8 cellular contexts compared by ENCODE assay signal in the genomic region with DNA sequence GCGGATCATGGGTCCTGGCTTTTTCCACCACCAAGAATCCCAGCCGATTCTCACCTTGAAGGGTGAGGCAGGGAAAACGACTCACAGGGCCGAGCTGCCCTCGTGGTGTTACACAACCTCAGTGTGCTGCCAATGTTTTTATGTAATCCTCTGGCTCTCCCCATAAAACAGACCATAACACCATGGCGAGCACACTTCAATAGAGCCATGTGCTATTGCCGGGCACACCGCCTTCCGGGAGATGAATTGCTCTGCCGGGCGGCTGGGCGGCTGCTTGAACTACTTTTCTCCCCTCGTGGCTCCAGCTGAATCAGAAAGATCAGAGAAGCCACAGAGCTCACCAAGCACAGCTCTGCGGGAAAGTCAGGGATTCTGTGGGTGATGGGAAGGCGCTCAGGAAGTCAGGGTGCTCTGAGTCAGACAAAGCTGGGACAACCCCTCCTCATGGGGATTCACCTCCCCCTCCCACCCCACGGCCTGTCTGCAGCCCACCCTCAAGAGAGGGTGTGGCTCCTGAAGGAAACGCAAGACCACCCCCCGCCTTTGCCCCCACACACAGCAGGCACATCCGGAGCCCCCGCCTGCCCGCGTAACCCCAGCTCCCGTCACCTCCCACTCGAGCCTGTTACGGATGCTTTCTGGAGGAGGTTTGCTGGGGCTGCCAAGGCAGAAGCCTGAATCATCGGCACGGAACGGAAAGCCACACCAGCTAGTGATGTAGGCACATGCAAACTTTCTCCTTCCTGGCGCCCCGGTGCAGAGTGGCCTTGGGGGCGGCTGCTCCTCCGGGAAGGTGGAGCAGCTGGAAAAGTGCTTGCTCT. TPM values are rescaled to one million over a fixed set of nuclear protein-coding genes. Genes with fewer than 3 reads are reported as not detected.
DNase-seq lines count a peak whose midpoint lies in the region.

No MANE protein-coding gene starts in this region.

- no peak overlapping the region for H2BK120ac ChIP-seq in trophoblast cell (ENCODE audit: insufficient read depth, low read length, poor library complexity)

- no peak overlapping the region for H2AFZ ChIP-seq in trophoblast cell (ENCODE audit: insufficient read depth, low read length, poor library complexity)

- no peak overlapping the region for H2AK5ac ChIP-seq in trophoblast cell (ENCODE audit: low read length)

- H3K23ac ChIP-seq in trophoblast cell (ENCODE audit: low read length) = no peak overlapping the region

- no peaks in the 10 kb centered on the region for H3K4me1 ChIP-seq in trophoblast cell (ENCODE audit: control insufficient read depth in 1 of 2, insufficient read depth in 2 of 2, low read length in 2 of 2)

- no peak overlapping the region for H4K8ac ChIP-seq in trophoblast cell (ENCODE audit: low read depth, low read length)

- no peak overlapping the region for H2BK5ac ChIP-seq in trophoblast cell (ENCODE audit: low read depth, low read length, poor library complexity)

- no peak overlapping the region for H3K4me3 ChIP-seq in trophoblast cell (ENCODE audit: low read depth, low read length)

- H3K4ac ChIP-seq in trophoblast cell (ENCODE audit: low read depth, low read length) = no peak overlapping the region

- H3K9me3 ChIP-seq in trophoblast cell (ENCODE audit: insufficient read depth, low read depth, low read length) = peaks cover 8% of the 10 kb centered on the region

- no peaks in the 10 kb centered on the region for H3K79me1 ChIP-seq in trophoblast cell (ENCODE audit: low read length)

- H3K27ac ChIP-seq in trophoblast cell (ENCODE audit: low read depth, low read length) = no peak overlapping the region

- no peak overlapping the region for H3K9ac ChIP-seq in trophoblast cell (ENCODE audit: low read length)

- no CpG with 5 or more reads among the region's 32 CpGs for WGBS in trophoblast cell (ENCODE audit: extremely low coverage, insufficient coverage, insufficient read length)

- H3K18ac ChIP-seq in trophoblast cell (ENCODE audit: low read length) = no peak overlapping the region

- no peaks in the 10 kb centered on the region for H3K79me2 ChIP-seq in trophoblast cell (ENCODE audit: control insufficient read depth, insufficient read depth, low read length, poor library complexity)

- H3K4me2 ChIP-seq in trophoblast cell (ENCODE audit: low read length) = no peak overlapping the region

- peak; percentile 28 for DNase-seq in activated gamma-delta T cell treated with anti-CD3 and anti-CD28 coated beads, Interleukin-2, amount 50 U/mL, for 16 hours (ENCODE audit: low read depth)
- DNase-seq in activated gamma-delta T cell treated with Interleukin-2 at 50 U/mL for 16 hours (no peak), glomerular visceral epithelial cell (ENCODE audit: extremely low spot score) (peak; percentile 76), iPS-NIHi7 (ENCODE audit: extremely low spot score) (no peak), NCI-H2107 (lab: John Stamatoyannopoulos, UW) (no peak), trophoblast cell (no peak)
- DNase-seq in activated T-cell treated with anti-CD3 and anti-CD28 coated beads, Interleukin-2, amount 50 U/mL, for 48 hours = peak; percentile 78 to 79
- peak; percentile 62 for DNase-seq in stimulated activated CD4-positive, alpha-beta T cell treated with anti-CD3 and anti-CD28 coated beads, Interleukin-12 subunit alpha, Interleukin-12 subunit beta, amount 100 ng/mL, for 4 hours

- H3K27me3 ChIP-seq in trophoblast cell (ENCODE audit: insufficient read depth, low read length) = peaks cover 29% of the 10 kb centered on the region

- H2BK12ac ChIP-seq in trophoblast cell (ENCODE audit: low read length) = no peak overlapping the region

- no peak overlapping the region for H3K14ac ChIP-seq in trophoblast cell (ENCODE audit: low read length)

- H4K12ac ChIP-seq in trophoblast cell (ENCODE audit: low read depth, low read length) = no peak overlapping the region

- no peaks in the 10 kb centered on the region for H3K36me3 ChIP-seq in trophoblast cell (ENCODE audit: control insufficient read depth in 1 of 2, insufficient read depth in 2 of 2, low read length in 2 of 2)

- no peak overlapping the region for H4K91ac ChIP-seq in trophoblast cell (ENCODE audit: low read depth, low read length)

RNA-seq across cellular contexts. Expression of a gene that starts 1.8 kb away (rescaled TPM):
- polyA plus RNA-seq in trophoblast cell (2013) = 0.03 TPM in 1 of 2 replicates, not detected in the other

Comparison
In these comparisons a context has a peak if more than half of its experiments do, and no peak if none do; other contexts are left out.
1. DNase-seq: peak in activated gamma-delta T cell treated with anti-CD3 and anti-CD28 coated beads, Interleukin-2, amount 50 U/mL, for 16 hours (single experiment), activated T-cell treated with anti-CD3 and anti-CD28 coated beads, Interleukin-2, amount 50 U/mL, for 48 hours (2 of 2), glomerular visceral epithelial cell (single experiment) and stimulated activated CD4-positive, alpha-beta T cell treated with anti-CD3 and anti-CD28 coated beads, Interleukin-12 subunit alpha, Interleukin-12 subunit beta, amount 100 ng/mL, for 4 hours (single experiment); none in activated gamma-delta T cell treated with Interleukin-2 at 50 U/mL for 16 hours (single experiment), iPS-NIHi7 (single experiment), NCI-H2107 (single experiment) and trophoblast cell (0 of 2).